In genomic region chr6:108969776-108970175, GRCh38 we compare ENCODE assay signal across 15 cellular contexts.
"Had no signal": no experiment of that assay in that cellular context is flagged by ENCODE, and none has a peak within 500 bp of the region (broad histone marks: within the 10 kb centered on the region; RNA-seq: fewer than 3 reads in every experiment).

No MANE protein-coding gene starts in this region.

- ATAC-seq: activated CD4-positive, alpha-beta T cell treated with anti-CD3 and anti-CD28 coated beads for 36 hours; stimulated activated memory B cell treated with anti-CD40 and anti-IgM and Interleukin-4, amounts not matched to agents 10 μg/mL and 1 μg/mL and 100 μg/mL, for 72 hours; T-helper 17 cell had no signal

- H3K79me2 ChIP-seq: hepatocyte had no signal

- H3K27ac ChIP-seq: hepatocyte, sigmoid colon had no signal

- H3K27me3 ChIP-seq: hepatocyte, sigmoid colon, thyroid gland had no signal

- H3K4me1 ChIP-seq: sigmoid colon, thyroid gland had no signal

- H3K4me2 ChIP-seq: hepatocyte had no signal

- H3K4me3 ChIP-seq: hepatocyte, sigmoid colon, thyroid gland had no signal

- H3K36me3 ChIP-seq: sigmoid colon, thyroid gland had no signal

- H3K9me3 ChIP-seq: sigmoid colon, thyroid gland had no signal

- DNase-seq: activated CD4-positive, alpha-beta memory T cell treated with anti-CD3 and anti-CD28 coated beads, Interleukin-2, amount 10 ng/mL, durations not matched to agents 7 days and 5 days; activated CD4-positive, alpha-beta T cell treated with anti-CD3 and anti-CD28 coated beads for 36 hours; activated naive CD4-positive, alpha-beta T cell treated with anti-CD3 and anti-CD28 coated beads, Interleukin-2, amount 50 U/mL, for 16 hours; activated T-cell treated with anti-CD3 and anti-CD28 coated beads, Interleukin-2, amount 50 U/mL, for 24 hours; amniotic stem cell; cerebellar nuclear complex; effector memory CD4-positive, alpha-beta T cell; mesendoderm; occipital lobe; sigmoid colon; stimulated activated CD4-positive, alpha-beta T cell treated with anti-CD3 and anti-CD28 coated beads, Interleukin-2, amount 100 ng/mL, for 48 hours; T-helper 17 cell had no signal

- H2AFZ ChIP-seq: hepatocyte had no signal
